Comparison of ENCODE assay signal across 11 cellular contexts in the genomic region with DNA sequence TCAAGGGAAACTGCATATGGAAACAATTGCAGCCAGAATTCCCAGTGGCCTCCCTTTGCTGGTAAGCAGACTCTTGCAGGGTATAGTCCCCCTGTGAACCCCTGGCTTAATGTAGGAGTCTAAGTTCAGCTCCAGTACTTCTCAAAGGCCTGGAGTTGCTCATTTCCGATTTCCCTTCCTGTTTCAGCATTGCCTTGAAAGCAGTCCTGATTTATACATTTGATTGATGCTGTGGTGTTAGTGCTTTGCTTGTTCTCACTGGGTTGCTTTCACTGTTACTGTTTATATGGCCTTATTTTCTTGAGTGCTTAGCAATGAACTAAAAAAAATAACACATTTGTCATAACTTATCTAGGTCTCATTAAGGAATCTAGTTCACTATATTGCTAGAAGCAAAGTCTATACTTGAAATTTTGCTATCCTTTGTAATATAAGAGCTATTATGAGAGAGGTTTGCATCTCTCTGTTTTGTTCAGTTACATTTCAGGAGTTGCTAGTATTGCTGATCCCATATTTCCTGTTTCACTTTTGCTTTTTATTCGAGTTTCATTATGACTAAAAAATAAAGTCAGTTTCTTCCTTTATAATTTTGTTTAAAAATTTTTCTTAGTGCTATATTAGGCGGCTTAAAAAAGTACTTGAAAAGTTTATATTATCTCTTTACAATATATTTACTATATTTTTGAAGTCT.
DNase-seq lines count a peak whose midpoint lies in the region; ATAC-seq and TF ChIP-seq lines count a peak whose summit lies in the region.
"Had no signal": no experiment of that assay in that cellular context is flagged by ENCODE, and none has a peak within 500 bp of the region (broad histone marks: within the 10 kb centered on the region; RNA-seq: fewer than 3 reads in every experiment).

No MANE protein-coding gene starts in this region.

- H3K4me3 Mint-ChIP-seq in activated T-helper 17 cell treated with anti-CD3 and anti-CD28 coated beads, Interleukin-2, amount 50 U/mL, for 72 hours: peak overlapping the region; percentile 52

- POLR2A ChIA-PET in RWPE1 (lab: Yijun Ruan, JAX; ENCODE audit: low non-redundant PET): no interaction called here

- TF ChIP-seq CTCF in GM10266 (IDR thresholded peaks at IDR 0.05; ENCODE audit: control insufficient read depth, insufficient read depth, low read depth, missing control alignments) (no peak), RWPE1 (conservative IDR thresholded peaks at IDR 0.05; ENCODE audit: low read depth) (no peak)

- H3K36me3 Mint-ChIP-seq in activated T-helper 17 cell treated with anti-CD3 and anti-CD28 coated beads, Interleukin-2, amount 50 U/mL, for 72 hours (ENCODE audit: low read depth): no peaks in the 10 kb centered on the region
- H3K36me3 Mint-ChIP-seq: naive thymus-derived CD8-positive, alpha-beta T cell had no signal

- no peaks in the 10 kb centered on the region for H3K27me3 Mint-ChIP-seq in activated T-helper 17 cell treated with anti-CD3 and anti-CD28 coated beads, Interleukin-2, amount 50 U/mL, for 72 hours

- CTCF ChIA-PET in RWPE1 (lab: Yijun Ruan, JAX): interaction anchor here (0.6 to 1.2 kb wide), 5 partner anchors 13 to 1449 kb away, joined by 3 to 4 read pairs (median 3); no protein-coding TSS in a partner anchor

- ATAC-seq in GM19395 (IDR thresholded peaks at IDR 0.05; ENCODE audit: unreplicated experiment): peak; percentile 80
- ATAC-seq in HG03060 (IDR thresholded peaks at IDR 0.05; ENCODE audit: low read depth, unreplicated experiment): peak; percentile 81
- ATAC-seq in activated T-helper 17 cell treated with anti-CD3 and anti-CD28 coated beads, Interleukin-2, amount 50 U/mL, for 72 hours (replicated peaks): peak; percentile 56
- ATAC-seq: naive thymus-derived CD8-positive, alpha-beta T cell had no signal

- H3K4me1 Mint-ChIP-seq in activated T-helper 17 cell treated with anti-CD3 and anti-CD28 coated beads, Interleukin-2, amount 50 U/mL, for 72 hours: peaks cover 5% of the 10 kb centered on the region

- no peak overlapping the region for H3K27ac ChIP-seq in RWPE1

- no peaks in the 10 kb centered on the region for H3K9me3 Mint-ChIP-seq in activated T-helper 17 cell treated with anti-CD3 and anti-CD28 coated beads, Interleukin-2, amount 50 U/mL, for 72 hours
- H3K9me3 Mint-ChIP-seq: naive thymus-derived CD8-positive, alpha-beta T cell had no signal

- DNase-seq in GM10266 (ENCODE audit: extremely low spot score): peak; percentile 9
- no peak for DNase-seq in GF-D8 (lab: John Stamatoyannopoulos, UW)
- DNase-seq in RWPE1 (ENCODE audit: low spot score): no peak
- DNase-seq in NCI-H1417 treated with DMSO at 0.1 percent for 48 hours (lab: John Stamatoyannopoulos, UW): no peak
- no peak for DNase-seq in mucosa of gallbladder (ENCODE audit: low spot score)
- DNase-seq: glutamatergic neuron; naive thymus-derived CD8-positive, alpha-beta T cell; NCI-H510A treated with DMSO at 0.1 percent for 48 hours had no signal

- H3K27ac Mint-ChIP-seq in activated T-helper 17 cell treated with anti-CD3 and anti-CD28 coated beads, Interleukin-2, amount 50 U/mL, for 72 hours: peak overlapping the region; percentile 62
